ENCODE assay signal across 12 cellular contexts in the genomic region with DNA sequence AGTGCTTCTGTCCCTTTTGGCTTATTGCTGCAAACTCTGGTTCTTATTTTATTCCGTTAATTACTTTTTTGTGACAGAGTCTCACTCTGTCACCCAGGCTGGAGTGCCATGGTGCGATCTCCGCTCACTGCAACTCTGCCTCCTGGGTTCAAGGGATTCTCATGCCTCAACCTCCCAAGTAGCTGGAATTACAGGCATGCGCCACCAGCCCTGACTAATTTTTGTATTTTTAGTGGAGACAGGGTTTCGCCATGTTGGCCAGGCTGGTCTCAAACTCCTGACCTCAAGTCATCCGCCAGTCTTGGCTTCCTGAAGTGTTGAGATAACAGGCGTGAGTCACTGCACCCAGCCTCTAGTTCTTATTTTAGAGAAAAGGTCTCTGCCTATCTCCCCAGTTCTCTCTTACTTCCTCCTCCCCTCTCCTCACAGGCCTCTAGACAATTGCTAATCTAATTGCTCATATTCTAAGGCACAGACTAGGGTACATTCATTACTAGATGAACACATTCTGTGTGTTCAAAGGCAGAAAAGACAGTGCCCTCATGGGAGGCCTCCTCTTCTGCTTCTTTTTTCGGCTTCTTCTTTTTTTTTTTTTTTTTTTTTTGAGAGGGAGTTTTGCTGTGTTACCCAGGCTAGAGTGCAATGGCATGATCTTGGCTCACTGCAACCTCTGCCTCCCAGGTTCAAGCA. TPM values are rescaled to one million over a fixed set of nuclear protein-coding genes. Genes with fewer than 3 reads are reported as not detected.
DNase-seq lines count a peak whose midpoint lies in the region; ATAC-seq and TF ChIP-seq lines count a peak whose summit lies in the region.
"Had no signal": no experiment of that assay in that cellular context is flagged by ENCODE, and none has a peak within 500 bp of the region (broad histone marks: within the 10 kb centered on the region; RNA-seq: fewer than 3 reads in every experiment).

No MANE protein-coding gene starts in this region.

- H3K27ac ChIP-seq in lower lobe of right lung = peak overlapping the region; percentile 24
- H3K27ac ChIP-seq: body of pancreas had no signal

- H3K27me3 ChIP-seq in lower lobe of right lung (ENCODE audit: low read depth) = no peaks in the 10 kb centered on the region
- H3K27me3 ChIP-seq: body of pancreas, thyroid gland had no signal

- no peak for TF ChIP-seq CTCF in lower lobe of right lung (IDR thresholded peaks at IDR 0.05)

- no peak overlapping the region for H3K4me3 ChIP-seq in lower lobe of right lung
- H3K4me3 ChIP-seq: body of pancreas, skin epidermis, thyroid gland had no signal

- peak; percentile 58 for DNase-seq in CD1c-positive myeloid dendritic cell (ENCODE audit: extremely low spot score)
- DNase-seq in MV-4-11 (lab: John Stamatoyannopoulos, UW) = peak; percentile 97
- peak; percentile 93 for DNase-seq in amniotic epithelial cell (ENCODE audit: low read depth)
- peak; percentile 51 for DNase-seq in lower lobe of right lung
- no peak for DNase-seq in NCI-H2081 treated with DMSO at 0.1 percent for 48 hours (lab: John Stamatoyannopoulos, UW)
- no peak for DNase-seq in activated CD4-positive, alpha-beta T cell treated with anti-CD3 and anti-CD28 coated beads, Interleukin-2, amount 50 U/mL, for 1 hour
- no peak for DNase-seq in stimulated activated CD4-positive, alpha-beta T cell treated with anti-CD3 and anti-CD28 coated beads, Interleukin-4, amount 100 ng/mL, for 1 hour
- DNase-seq: NCI-H1694 treated with DMSO at 0.1 percent for 48 hours had no signal

- intact Hi-C loops in lower lobe of right lung (cut with DNase I) = no loop called here

- no peaks in the 10 kb centered on the region for H3K9me3 ChIP-seq in lower lobe of right lung
- H3K9me3 ChIP-seq: body of pancreas, thyroid gland had no signal

- ATAC-seq in lower lobe of right lung = peak; percentile 78 to 85
- no peak for ATAC-seq in HG03045 (IDR thresholded peaks at IDR 0.05; ENCODE audit: unreplicated experiment)
- ATAC-seq: body of pancreas had no signal

- H3K36me3 ChIP-seq in lower lobe of right lung = peaks cover 100% of the 10 kb centered on the region

- no peaks in the 10 kb centered on the region for H3K4me1 ChIP-seq in lower lobe of right lung
- H3K4me1 ChIP-seq: body of pancreas, thyroid gland had no signal

RNA-seq across cellular contexts. Expression of a gene that starts 27.0 kb away (rescaled TPM):
- 45.4 TPM for total RNA-seq in lower lobe of right lung

RNA-seq across cellular contexts. Expression of a gene that starts 27.6 kb away (rescaled TPM):
- 63.2 TPM for total RNA-seq in lower lobe of right lung

RNA-seq across cellular contexts. Expression of a gene that starts 51.7 kb away (rescaled TPM):
- total RNA-seq in lower lobe of right lung = 15.7 TPM

Comparison
In these comparisons a context has a peak if more than half of its experiments do, and no peak if none do; other contexts are left out.
1. DNase-seq: peak in CD1c-positive myeloid dendritic cell (single experiment), MV-4-11 (single experiment), amniotic epithelial cell (single experiment) and lower lobe of right lung (single experiment); none in NCI-H2081 treated with DMSO at 0.1 percent for 48 hours (single experiment), activated CD4-positive, alpha-beta T cell treated with anti-CD3 and anti-CD28 coated beads, Interleukin-2, amount 50 U/mL, for 1 hour (single experiment) and stimulated activated CD4-positive, alpha-beta T cell treated with anti-CD3 and anti-CD28 coated beads, Interleukin-4, amount 100 ng/mL, for 1 hour (single experiment).